Comparison of ENCODE assay signal across 8 cellular contexts in the genomic region with DNA sequence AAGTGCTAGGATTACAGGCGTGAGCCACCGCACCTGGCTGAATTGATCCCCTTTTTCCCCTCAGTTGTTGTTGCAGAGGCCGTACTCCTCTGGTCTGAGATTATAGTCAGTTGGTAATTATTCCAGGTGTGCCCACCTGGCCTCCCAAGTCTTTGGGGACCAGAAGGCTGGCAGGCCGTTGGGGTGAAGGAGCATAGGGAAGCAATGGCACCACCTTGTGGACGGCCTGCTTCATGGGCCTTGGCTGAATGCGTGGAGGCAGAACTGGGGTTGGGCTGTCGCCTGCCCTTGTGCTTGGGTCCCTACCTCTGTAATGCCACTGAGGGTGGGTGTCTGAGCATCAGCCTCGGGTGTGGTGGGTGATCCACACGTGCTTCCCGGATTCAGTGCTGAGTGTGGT.
DNase-seq lines count a peak whose midpoint lies in the region; ATAC-seq, FAIRE-seq and TF ChIP-seq lines count a peak whose summit lies in the region.

No MANE protein-coding gene starts in this region.

- POLR2A ChIA-PET in HCT116 (lab: Charles Lee), result no interaction called here

- H3K36me3 ChIP-seq in HCT116 (ENCODE audit: control insufficient read depth in 1 of 2, insufficient read depth in 2 of 2, low read length in 2 of 2), result no peaks in the 10 kb centered on the region

- H3K9me3 ChIP-seq in HCT116 (ENCODE audit: control insufficient read depth in 1 of 2, insufficient read depth in 1 of 2, low read depth in 1 of 2, low read length in 2 of 2), result no peaks in the 10 kb centered on the region

- CTCF ChIA-PET in HCT116 (lab: Charles Lee), result interaction anchor here (0.7 to 7.0 kb wide), 3 partner anchors 210 to 221 kb away, joined by 3 to 56 read pairs (median 16); a partner anchor contains a TSS

- TF ChIP-seq CTCF in D721Med (IDR thresholded peaks at IDR 0.05; ENCODE audit: insufficient read depth, missing control alignments) (peak; percentile 77), HCT116 (IDR thresholded peaks at IDR 0.05 in 2 of 3, conservative IDR thresholded peaks at IDR 0.05 in 1 of 3; ENCODE audit: borderline replicate concordance in 1 of 3, insufficient read depth in 1 of 3, low read depth in 2 of 3, low read length in 2 of 3) (peak; percentile 96 to 98 (median 97)), epithelial cell of proximal tubule (conservative IDR thresholded peaks at IDR 0.05; ENCODE audit: low read depth, low read length) (peak; percentile 89), nephron (IDR thresholded peaks at IDR 0.05; ENCODE audit: unreplicated experiment in 3 of 3) (peak; percentile 76 to 77 (median 77))

- peaks cover 48% of the 10 kb centered on the region for H3K4me1 Mint-ChIP-seq in nephron

- no peaks in the 10 kb centered on the region for H3K27me3 ChIP-seq in HCT116 (ENCODE audit: insufficient read depth, low read length)

- no TSS peak for BruUV-seq in HCT116 (replicated peaks; lab: Mats Ljungman, UMichigan)

- H3K4me1 ChIP-seq in HCT116 (ENCODE audit: control insufficient read depth in 1 of 2, insufficient read depth in 2 of 2, low read length in 2 of 2), result peaks cover 0 to 3% of the 10 kb centered on the region in 2 experiments; a peak in 1 of 4 replicates

- ATAC-seq in HCT116, result peak; percentile 96
- ATAC-seq in GM21367 (IDR thresholded peaks at IDR 0.05; ENCODE audit: unreplicated experiment), result no peak

- H2AFZ ChIP-seq in HCT116 (ENCODE audit: low read depth, low read length, poor library complexity, severe bottlenecking), result no peak overlapping the region

- no peaks in the 10 kb centered on the region for H3K9me2 ChIP-seq in HCT116 (ENCODE audit: insufficient read depth)

- H4K20me1 ChIP-seq in HCT116 (ENCODE audit: insufficient read depth), result no peaks in the 10 kb centered on the region

- intact Hi-C loops in HCT116 (cut with micrococcal nuclease), result loop anchor here (1.0 kb wide), 2 partner anchors 211 to 218 kb away; no protein-coding TSS in a partner anchor

- DNase-seq in D721Med (ENCODE audit: insufficient read length, low spot score), result peak; percentile 73
- DNase-seq in HCT116 (ENCODE audit: low read depth, low spot score), result peak; percentile 58
- DNase-seq in NCI-H82 (lab: John Stamatoyannopoulos, UW), result peak; percentile 81
- DNase-seq in activated CD8-positive, alpha-beta memory T cell treated with anti-CD3 and anti-CD28 coated beads, Interleukin-2, amount 50 U/mL, for 1 hour (ENCODE audit: extremely low read depth), result peak; percentile 10
- DNase-seq in epithelial cell of proximal tubule (ENCODE audit: low read depth), result no peak
- DNase-seq in substantia nigra (lab: John Stamatoyannopoulos, UW), result peak in 35 of 49 donors; percentile 2 to 57 (median 24)

- H3K4me3 ChIP-seq in HCT116 (replicated peaks in 1 of 2; ENCODE audit: low read depth in 1 of 2, low read length in 2 of 2) (no peak overlapping the region), epithelial cell of proximal tubule (ENCODE audit: low read depth, low read length) (no peak overlapping the region)

- TF ChIP-seq RAD21 in HCT116 (IDR thresholded peaks at IDR 0.05; ENCODE audit: low read depth), result peak; percentile 100

- no peaks in the 10 kb centered on the region for H3K9me3 Mint-ChIP-seq in nephron

- TF ChIP-seq POLR2A in HCT116 (IDR thresholded peaks at IDR 0.05; ENCODE audit: borderline replicate concordance, extremely low read depth, insufficient read depth, insufficient read length), result no peak

- H3K27ac ChIP-seq in HCT116 (ENCODE audit: low read depth, low read length), result no peak overlapping the region
- H3K27ac ChIP-seq in substantia nigra (ENCODE audit: low read depth, low read length, poor library complexity, severe bottlenecking), result no peak overlapping the region

- RAD21 ChIA-PET in HCT116 (lab: Charles Lee; ENCODE audit: low non-redundant PET in 1 of 2, low total read pairs in 2 of 2, uncharacterized antibody in 2 of 2, unreplicated experiment in 2 of 2), result interaction anchor here (1.0 to 1.3 kb wide), 3 partner anchors 210 to 217 kb away, joined by 3 to 7 read pairs (median 5); a partner anchor contains a TSS

- H3K79me2 ChIP-seq in HCT116 (ENCODE audit: insufficient read depth, low read length), result no peaks in the 10 kb centered on the region

- H3K27me3 Mint-ChIP-seq in nephron (ENCODE audit: low read depth), result peaks cover 4% of the 10 kb centered on the region

- H3K36me3 Mint-ChIP-seq in nephron (ENCODE audit: low read depth), result no peaks in the 10 kb centered on the region

- no peak overlapping the region for H3K9ac ChIP-seq in HCT116 (ENCODE audit: low read length)

- no peak for FAIRE-seq in D721Med (lab: Jason Lieb, UNC)

- H3K4me3 Mint-ChIP-seq in nephron, result no peak overlapping the region

- H3K4me2 ChIP-seq in HCT116 (ENCODE audit: low read length), result no peak overlapping the region

- peak overlapping the region in 2 of 3 experiments; percentile 48 to 51 for H3K27ac Mint-ChIP-seq in nephron

TF ChIP-seq in HCT116, 20 proteins besides CTCF, POLR2A, EP300 and RAD21:
- TF ChIP-seq FOSL1 (IDR thresholded peaks at IDR 0.05; ENCODE audit: low read depth) (no peak), CEBPB (IDR thresholded peaks at IDR 0.05; ENCODE audit: low read depth) (no peak), CBX3 (IDR thresholded peaks at IDR 0.05; ENCODE audit: low read depth) (no peak), POLR2AphosphoS5 (IDR thresholded peaks at IDR 0.05; ENCODE audit: low read depth, low read length) (no peak), EZH2phosphoT487 (IDR thresholded peaks at IDR 0.05; ENCODE audit: borderline replicate concordance) (no peak), ZFX (IDR thresholded peaks at IDR 0.05) (no peak), YY1 (IDR thresholded peaks at IDR 0.05; ENCODE audit: extremely low read depth, insufficient replicate concordance, low read depth, low read length) (no peak), JUND (IDR thresholded peaks at IDR 0.05) (no peak), ELF1 (IDR thresholded peaks at IDR 0.05; ENCODE audit: borderline replicate concordance, low read depth) (no peak), SP1 (IDR thresholded peaks at IDR 0.05; ENCODE audit: low read depth) (no peak)
- TF ChIP-seq, protein P1, sequence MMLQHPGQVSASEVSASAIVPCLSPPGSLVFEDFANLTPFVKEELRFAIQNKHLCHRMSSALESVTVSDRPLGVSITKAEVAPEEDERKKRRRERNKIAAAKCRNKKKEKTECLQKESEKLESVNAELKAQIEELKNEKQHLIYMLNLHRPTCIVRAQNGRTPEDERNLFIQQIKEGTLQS (IDR thresholded peaks at IDR 0.05), result no peak
- TF ChIP-seq, protein P2, sequence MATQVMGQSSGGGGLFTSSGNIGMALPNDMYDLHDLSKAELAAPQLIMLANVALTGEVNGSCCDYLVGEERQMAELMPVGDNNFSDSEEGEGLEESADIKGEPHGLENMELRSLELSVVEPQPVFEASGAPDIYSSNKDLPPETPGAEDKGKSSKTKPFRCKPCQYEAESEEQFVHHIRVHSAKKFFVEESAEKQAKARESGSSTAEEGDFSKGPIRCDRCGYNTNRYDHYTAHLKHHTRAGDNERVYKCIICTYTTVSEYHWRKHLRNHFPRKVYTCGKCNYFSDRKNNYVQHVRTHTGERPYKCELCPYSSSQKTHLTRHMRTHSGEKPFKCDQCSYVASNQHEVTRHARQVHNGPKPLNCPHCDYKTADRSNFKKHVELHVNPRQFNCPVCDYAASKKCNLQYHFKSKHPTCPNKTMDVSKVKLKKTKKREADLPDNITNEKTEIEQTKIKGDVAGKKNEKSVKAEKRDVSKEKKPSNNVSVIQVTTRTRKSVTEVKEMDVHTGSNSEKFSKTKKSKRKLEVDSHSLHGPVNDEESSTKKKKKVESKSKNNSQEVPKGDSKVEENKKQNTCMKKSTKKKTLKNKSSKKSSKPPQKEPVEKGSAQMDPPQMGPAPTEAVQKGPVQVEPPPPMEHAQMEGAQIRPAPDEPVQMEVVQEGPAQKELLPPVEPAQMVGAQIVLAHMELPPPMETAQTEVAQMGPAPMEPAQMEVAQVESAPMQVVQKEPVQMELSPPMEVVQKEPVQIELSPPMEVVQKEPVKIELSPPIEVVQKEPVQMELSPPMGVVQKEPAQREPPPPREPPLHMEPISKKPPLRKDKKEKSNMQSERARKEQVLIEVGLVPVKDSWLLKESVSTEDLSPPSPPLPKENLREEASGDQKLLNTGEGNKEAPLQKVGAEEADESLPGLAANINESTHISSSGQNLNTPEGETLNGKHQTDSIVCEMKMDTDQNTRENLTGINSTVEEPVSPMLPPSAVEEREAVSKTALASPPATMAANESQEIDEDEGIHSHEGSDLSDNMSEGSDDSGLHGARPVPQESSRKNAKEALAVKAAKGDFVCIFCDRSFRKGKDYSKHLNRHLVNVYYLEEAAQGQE (IDR thresholded peaks at IDR 0.05; ENCODE audit: low read depth), result no peak
